1 cellular context compared by ENCODE assay signal in the genomic region with DNA sequence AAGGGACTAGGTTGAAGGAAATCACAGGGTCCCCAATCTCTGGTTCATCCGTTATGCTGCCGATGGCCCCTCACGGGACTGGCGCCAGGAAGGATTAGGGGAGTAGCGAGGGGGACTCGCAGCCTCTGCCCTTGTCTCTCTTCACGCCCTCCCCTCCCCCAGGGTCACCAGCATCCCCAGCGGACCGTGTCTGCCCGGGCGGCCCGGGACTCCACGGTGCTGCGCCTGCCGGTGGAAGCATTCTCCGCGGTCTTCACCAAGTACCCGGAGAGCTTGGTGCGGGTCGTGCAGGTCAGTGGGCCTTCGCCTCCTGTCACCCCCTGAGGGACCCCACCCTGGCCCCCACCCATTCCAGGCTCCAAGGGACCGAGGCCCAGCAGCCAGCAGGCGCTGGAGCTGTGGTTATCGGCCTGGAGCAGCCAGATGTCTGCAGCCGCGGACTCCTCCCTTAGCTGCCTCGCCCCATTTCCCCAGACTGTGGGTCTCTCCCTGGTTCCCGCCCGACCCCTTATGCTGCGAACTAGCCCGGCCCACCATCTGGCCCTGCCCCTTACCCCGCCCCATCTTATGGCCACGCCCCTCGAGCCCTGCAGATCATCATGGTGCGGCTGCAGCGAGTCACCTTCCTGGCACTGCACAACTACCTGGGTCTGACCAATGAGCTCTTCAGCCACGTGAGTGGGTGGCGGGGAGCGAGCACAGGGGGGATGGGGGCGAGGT.
TF ChIP-seq lines count a peak whose summit lies in the region.

No MANE protein-coding gene starts in this region.

TF ChIP-seq in SK-N-SH treated with all-trans-retinoic acid at 6 μM for 48 hours, 23 proteins besides CTCF, POLR2A, EP300 and RAD21 (continued from another document):
- TF ChIP-seq PPARA (CRISPR knock-in tag; IDR thresholded peaks at IDR 0.05; ENCODE audit: borderline replicate concordance) = no peak
- no peak for TF ChIP-seq ZNF70 (CRISPR knock-in tag; IDR thresholded peaks at IDR 0.05)
- TF ChIP-seq, protein P1, sequence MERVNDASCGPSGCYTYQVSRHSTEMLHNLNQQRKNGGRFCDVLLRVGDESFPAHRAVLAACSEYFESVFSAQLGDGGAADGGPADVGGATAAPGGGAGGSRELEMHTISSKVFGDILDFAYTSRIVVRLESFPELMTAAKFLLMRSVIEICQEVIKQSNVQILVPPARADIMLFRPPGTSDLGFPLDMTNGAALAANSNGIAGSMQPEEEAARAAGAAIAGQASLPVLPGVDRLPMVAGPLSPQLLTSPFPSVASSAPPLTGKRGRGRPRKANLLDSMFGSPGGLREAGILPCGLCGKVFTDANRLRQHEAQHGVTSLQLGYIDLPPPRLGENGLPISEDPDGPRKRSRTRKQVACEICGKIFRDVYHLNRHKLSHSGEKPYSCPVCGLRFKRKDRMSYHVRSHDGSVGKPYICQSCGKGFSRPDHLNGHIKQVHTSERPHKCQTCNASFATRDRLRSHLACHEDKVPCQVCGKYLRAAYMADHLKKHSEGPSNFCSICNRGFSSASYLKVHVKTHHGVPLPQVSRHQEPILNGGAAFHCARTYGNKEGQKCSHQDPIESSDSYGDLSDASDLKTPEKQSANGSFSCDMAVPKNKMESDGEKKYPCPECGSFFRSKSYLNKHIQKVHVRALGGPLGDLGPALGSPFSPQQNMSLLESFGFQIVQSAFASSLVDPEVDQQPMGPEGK (CRISPR knock-in tag; IDR thresholded peaks at IDR 0.05; ENCODE audit: borderline replicate concordance) = no peak
- no peak for TF ChIP-seq ZNF8 (CRISPR knock-in tag; IDR thresholded peaks at IDR 0.05)
- TF ChIP-seq BACH2 (CRISPR knock-in tag; IDR thresholded peaks at IDR 0.05; ENCODE audit: borderline replicate concordance) = no peak
- TF ChIP-seq ZNF565 (CRISPR knock-in tag; conservative IDR thresholded peaks at IDR 0.05; ENCODE audit: low read depth) = no peak
- TF ChIP-seq, protein P2, sequence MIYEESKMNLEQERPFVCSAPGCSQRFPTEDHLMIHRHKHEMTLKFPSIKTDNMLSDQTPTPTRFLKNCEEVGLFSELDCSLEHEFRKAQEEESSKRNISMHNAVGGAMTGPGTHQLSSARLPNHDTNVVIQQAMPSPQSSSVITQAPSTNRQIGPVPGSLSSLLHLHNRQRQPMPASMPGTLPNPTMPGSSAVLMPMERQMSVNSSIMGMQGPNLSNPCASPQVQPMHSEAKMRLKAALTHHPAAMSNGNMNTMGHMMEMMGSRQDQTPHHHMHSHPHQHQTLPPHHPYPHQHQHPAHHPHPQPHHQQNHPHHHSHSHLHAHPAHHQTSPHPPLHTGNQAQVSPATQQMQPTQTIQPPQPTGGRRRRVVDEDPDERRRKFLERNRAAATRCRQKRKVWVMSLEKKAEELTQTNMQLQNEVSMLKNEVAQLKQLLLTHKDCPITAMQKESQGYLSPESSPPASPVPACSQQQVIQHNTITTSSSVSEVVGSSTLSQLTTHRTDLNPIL (CRISPR knock-in tag; IDR thresholded peaks at IDR 0.05; ENCODE audit: low read depth) = no peak
- no peak for TF ChIP-seq SNAI2 (CRISPR knock-in tag; IDR thresholded peaks at IDR 0.05)
- no peak for TF ChIP-seq ISL1 (CRISPR knock-in tag; IDR thresholded peaks at IDR 0.05)
- no peak for TF ChIP-seq RARB (CRISPR knock-in tag; IDR thresholded peaks at IDR 0.05)
- TF ChIP-seq GLIS3 (CRISPR knock-in tag; IDR thresholded peaks at IDR 0.05) = no peak
- no peak for TF ChIP-seq ZFP30 (CRISPR knock-in tag; IDR thresholded peaks at IDR 0.05)
- TF ChIP-seq, protein P3, sequence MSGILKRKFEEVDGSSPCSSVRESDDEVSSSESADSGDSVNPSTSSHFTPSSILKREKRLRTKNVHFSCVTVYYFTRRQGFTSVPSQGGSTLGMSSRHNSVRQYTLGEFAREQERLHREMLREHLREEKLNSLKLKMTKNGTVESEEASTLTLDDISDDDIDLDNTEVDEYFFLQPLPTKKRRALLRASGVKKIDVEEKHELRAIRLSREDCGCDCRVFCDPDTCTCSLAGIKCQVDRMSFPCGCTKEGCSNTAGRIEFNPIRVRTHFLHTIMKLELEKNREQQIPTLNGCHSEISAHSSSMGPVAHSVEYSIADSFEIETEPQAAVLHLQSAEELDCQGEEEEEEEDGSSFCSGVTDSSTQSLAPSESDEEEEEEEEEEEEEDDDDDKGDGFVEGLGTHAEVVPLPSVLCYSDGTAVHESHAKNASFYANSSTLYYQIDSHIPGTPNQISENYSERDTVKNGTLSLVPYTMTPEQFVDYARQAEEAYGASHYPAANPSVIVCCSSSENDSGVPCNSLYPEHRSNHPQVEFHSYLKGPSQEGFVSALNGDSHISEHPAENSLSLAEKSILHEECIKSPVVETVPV (CRISPR knock-in tag; IDR thresholded peaks at IDR 0.05) = no peak
- no peak for TF ChIP-seq ESRRG (CRISPR knock-in tag; IDR thresholded peaks at IDR 0.05)
TF ChIP-seq in SK-N-SH treated with all-trans-retinoic acid at 6 μM for 48 hours: peak in this region for 0.
